In genomic region chr9:87255437-87256155, GRCh38 we compare ENCODE assay signal across 28 cellular contexts.
DNase-seq lines count a peak whose midpoint lies in the region; ATAC-seq, FAIRE-seq and TF ChIP-seq lines count a peak whose summit lies in the region.
"Had no signal": no experiment of that assay in that cellular context is flagged by ENCODE, and none has a peak within 500 bp of the region (broad histone marks: within the 10 kb centered on the region; RNA-seq: fewer than 3 reads in every experiment).

No MANE protein-coding gene starts in this region.

- no peak for DNase-seq in right lobe of liver
- DNase-seq in HepG2 (ENCODE audit: low spot score), result no peak
- DNase-seq in fibroblast of lung (ENCODE audit: low read depth in 2 of 2), result peak; percentile 25 to 44
- no peak for DNase-seq in mesothelial cell of epicardium (ENCODE audit: low spot score in 2 of 2, unreplicated experiment in 2 of 2)
- no peak for DNase-seq in aorta
- DNase-seq in OCI-LY7 (ENCODE audit: low spot score), result no peak
- DNase-seq: activated CD4-positive, alpha-beta memory T cell treated with anti-CD3 and anti-CD28 coated beads, Interleukin-2, amount 10 ng/mL, durations not matched to agents 7 days and 5 days; activated CD8-positive, alpha-beta memory T cell treated with anti-CD3 and anti-CD28 coated beads, Interleukin-2, amount 50 U/mL, for 48 hours; BE2C; cerebellar nuclear complex; DMS153; foreskin keratinocyte; heart right ventricle; left cardiac atrium; MG63; NCI-H1417; NCI-H2081; NCI-H2227 treated with DMSO at 0.1 percent for 48 hours; NCI-H526 treated with DMSO at 0.1 percent for 48 hours; spleen had no signal

- H3K79me2 ChIP-seq in HepG2 (ENCODE audit: insufficient read depth, low read length) (no peaks in the 10 kb centered on the region), fibroblast of lung (ENCODE audit: control insufficient read depth, insufficient read depth, low read length) (no peaks in the 10 kb centered on the region), OCI-LY7 (ENCODE audit: insufficient read depth, low read depth, low read length) (no peaks in the 10 kb centered on the region)

- no peaks in the 10 kb centered on the region for H3K27me3 Mint-ChIP-seq in mesothelial cell of epicardium (ENCODE audit: low read depth)
- H3K27me3 Mint-ChIP-seq: activated CD4-positive, alpha-beta memory T cell treated with anti-CD3 and anti-CD28 coated beads, Interleukin-2, amount 10 ng/mL, durations not matched to agents 7 days and 5 days had no signal

- no peak overlapping the region for H2AFZ ChIP-seq in HepG2 (ENCODE audit: low read length)
- H2AFZ ChIP-seq in fibroblast of lung (ENCODE audit: low read length), result peak overlapping the region; percentile 19
- H2AFZ ChIP-seq in OCI-LY7 (ENCODE audit: low read length), result no peak overlapping the region

- H3K4me1 Mint-ChIP-seq in mesothelial cell of epicardium, result peaks cover 16% of the 10 kb centered on the region
- H3K4me1 Mint-ChIP-seq: activated CD4-positive, alpha-beta memory T cell treated with anti-CD3 and anti-CD28 coated beads, Interleukin-2, amount 10 ng/mL, durations not matched to agents 7 days and 5 days; activated naive CD4-positive, alpha-beta T cell treated with anti-CD3 and anti-CD28 coated beads, Interleukin-2, amount 50 U/mL, for 24 hours had no signal

- H3K9me3 ChIP-seq in right lobe of liver (no peaks in the 10 kb centered on the region), HepG2 (ENCODE audit: low read length) (no peaks in the 10 kb centered on the region), fibroblast of lung (ENCODE audit: control insufficient read depth, insufficient read depth, low read depth, low read length) (no peaks in the 10 kb centered on the region), aorta (ENCODE audit: control insufficient read depth, low read length) (no peaks in the 10 kb centered on the region), OCI-LY7 (ENCODE audit: low read length) (no peaks in the 10 kb centered on the region)
- H3K9me3 ChIP-seq: BE2C, heart right ventricle, MG63, spleen had no signal

- POLR2A ChIA-PET in HepG2 (lab: Yijun Ruan, JAX) (no interaction called here), OCI-LY7 (lab: Charles Lee) (interaction anchor here (0.6 kb wide), 1 partner anchor 1301 kb away, joined by 6 read pairs; no protein-coding TSS in a partner anchor)

- H3K36me3 Mint-ChIP-seq in mesothelial cell of epicardium, result no peaks in the 10 kb centered on the region
- H3K36me3 Mint-ChIP-seq: activated naive CD4-positive, alpha-beta T cell treated with anti-CD3 and anti-CD28 coated beads, Interleukin-2, amount 50 U/mL, for 24 hours; type B pancreatic cell had no signal

- FAIRE-seq in HepG2 (lab: Jason Lieb, UNC), result no peak
- FAIRE-seq: A204.1, K562, TTC549 had no signal

- H3K4me1 ChIP-seq in right lobe of liver (no peaks in the 10 kb centered on the region), HepG2 (ENCODE audit: insufficient read depth, low read length) (no peaks in the 10 kb centered on the region), fibroblast of lung (ENCODE audit: control insufficient read depth, extremely low read depth, insufficient read depth, low read length) (peaks cover 5% of the 10 kb centered on the region), aorta (ENCODE audit: control insufficient read depth in 1 of 2, insufficient read depth in 2 of 2, low read length in 2 of 2) (peaks cover 0 to 3% of the 10 kb centered on the region in 2 donors), OCI-LY7 (ENCODE audit: insufficient read depth, low read length, poor library complexity, severe bottlenecking) (no peaks in the 10 kb centered on the region)
- H3K4me1 ChIP-seq: BE2C, spleen had no signal

- TF ChIP-seq EP300 in HepG2 (IDR thresholded peaks at IDR 0.05; ENCODE audit: low read depth in 2 of 2, low read length in 2 of 2) (no peak), HepG2 (CRISPR knock-in tag; IDR thresholded peaks at IDR 0.05; ENCODE audit: borderline replicate concordance) (no peak)

- intact Hi-C loops in right lobe of liver (cut with DNase I) (loop anchor here in 1 of 2 donors (10.0 kb wide), 1 partner anchor 59 kb away; no protein-coding TSS in a partner anchor), HepG2 (cut with micrococcal nuclease; ENCODE audit: unreplicated experiment) (no loop called here), aorta (cut with DNase I) (loop anchor here in 1 of 2 donors (10.0 kb wide), 1 partner anchor 59 kb away; no protein-coding TSS in a partner anchor), OCI-LY7 (cut with micrococcal nuclease; ENCODE audit: unreplicated experiment) (no loop called here)

- TF ChIP-seq RAD21 in HepG2 (CRISPR knock-in tag; IDR thresholded peaks at IDR 0.05), result no peak

- H3K36me3 ChIP-seq in right lobe of liver (no peaks in the 10 kb centered on the region), HepG2 (replicated peaks in 1 of 2; ENCODE audit: control insufficient read depth in 1 of 2, insufficient read depth in 2 of 2, low read length in 2 of 2) (no peaks in the 10 kb centered on the region), fibroblast of lung (ENCODE audit: control insufficient read depth, insufficient read depth, low read length) (no peaks in the 10 kb centered on the region), aorta (ENCODE audit: control insufficient read depth in 1 of 2, insufficient read depth in 2 of 2, low read length in 1 of 2) (no peaks in the 10 kb centered on the region), OCI-LY7 (ENCODE audit: insufficient read depth, low read length) (no peaks in the 10 kb centered on the region)
- H3K36me3 ChIP-seq: BE2C, heart right ventricle, MG63, spleen had no signal

- CTCF ChIA-PET in HepG2 (lab: Yijun Ruan, JAX; ENCODE audit: low intra/inter-chr PET ratio, low total read pairs), result no interaction called here
- CTCF ChIA-PET in OCI-LY7 (lab: Charles Lee; ENCODE audit: unreplicated experiment), result no interaction called here

- in situ Hi-C loops in HepG2 (cut with HindIII; ENCODE audit: extremely low pct_ligation_motif_present, low pct_unique_long_range_greater_than_20kb), result no loop called here

- H3K9ac ChIP-seq in HepG2 (ENCODE audit: insufficient read depth, low read depth, low read length), result no peak overlapping the region
- H3K9ac ChIP-seq in fibroblast of lung (ENCODE audit: insufficient read depth, low read length), result no peak overlapping the region

- H3K4me3 ChIP-seq in right lobe of liver, result no peak overlapping the region
- H3K4me3 ChIP-seq in HepG2 (replicated peaks in 1 of 3; ENCODE audit: insufficient read depth in 1 of 3, low read depth in 2 of 3, low read length in 3 of 3), result no peak overlapping the region
- H3K4me3 ChIP-seq in fibroblast of lung (replicated peaks in 1 of 4; ENCODE audit: control extremely low read depth in 1 of 4, insufficient read depth in 1 of 4, low read depth in 3 of 4, low read length in 4 of 4), result no peak overlapping the region
- no peak overlapping the region for H3K4me3 ChIP-seq in aorta (ENCODE audit: low read length in 2 of 2)
- no peak overlapping the region for H3K4me3 ChIP-seq in OCI-LY7 (ENCODE audit: low read depth, low read length, poor library complexity, severe bottlenecking)
- H3K4me3 ChIP-seq: heart right ventricle, K562, MG63, spleen had no signal

- H3K27me3 ChIP-seq in right lobe of liver (no peaks in the 10 kb centered on the region), HepG2 (ENCODE audit: control insufficient read depth in 1 of 2, insufficient read depth in 2 of 2, low read length in 2 of 2) (0 out of 5 replicates have a peak, but pooled peaks cover 0 to 1% of the 10 kb centered on the region in 2 experiments), fibroblast of lung (ENCODE audit: control insufficient read depth, insufficient read depth, low read length) (no peaks in the 10 kb centered on the region), aorta (ENCODE audit: control insufficient read depth in 1 of 2, insufficient read depth in 2 of 2, low read length in 1 of 2) (no peaks in the 10 kb centered on the region)
- H3K27me3 ChIP-seq: BE2C, foreskin keratinocyte, MG63, spleen had no signal

- no peak for TF ChIP-seq POLR2A in right lobe of liver (IDR thresholded peaks at IDR 0.05)
- TF ChIP-seq POLR2A in HepG2 (IDR thresholded peaks at IDR 0.05; ENCODE audit: insufficient read depth in 1 of 2, low read depth in 2 of 2, low read length in 2 of 2), result no peak

- no peaks in the 10 kb centered on the region for H3K9me3 Mint-ChIP-seq in mesothelial cell of epicardium
- H3K9me3 Mint-ChIP-seq: activated CD4-positive, alpha-beta memory T cell treated with anti-CD3 and anti-CD28 coated beads, Interleukin-2, amount 10 ng/mL, durations not matched to agents 7 days and 5 days; activated naive CD4-positive, alpha-beta T cell treated with anti-CD3 and anti-CD28 coated beads, Interleukin-2, amount 50 U/mL, for 24 hours had no signal

- H3K4me2 ChIP-seq in HepG2 (ENCODE audit: low read depth, low read length) (no peak overlapping the region), fibroblast of lung (ENCODE audit: extremely low read depth, insufficient read depth, low read length) (peak overlapping the region; percentile 32), OCI-LY7 (ENCODE audit: low read length) (no peak overlapping the region)

- BruUV-seq in HepG2 (replicated peaks; lab: Mats Ljungman, UMichigan) (no TSS peak), OCI-LY7 (replicated peaks; lab: Mats Ljungman, UMichigan) (no TSS peak)

- 34% methylated on average over 6 of the region's 11 CpGs for WGBS in right lobe of liver (ENCODE audit: insufficient coverage, low coverage, low lambda C conversion rate, missing lambda C conversion rate)
- WGBS in HepG2 (ENCODE audit: low lambda C conversion rate), result 10% methylated on average over 10 of the region's 11 CpGs
- 36 to 37% methylated on average over 11 of the region's 11 CpGs for WGBS in aorta, 2 donors

- ATAC-seq in right lobe of liver (peak; percentile 29 to 68 (median 46)), HepG2 (no peak), aorta (ENCODE audit: low FRiP score) (peak; percentile 35), GM21515 (IDR thresholded peaks at IDR 0.05; ENCODE audit: unreplicated experiment) (no peak), GM19463 (IDR thresholded peaks at IDR 0.05; ENCODE audit: unreplicated experiment) (no peak)
- ATAC-seq: foreskin keratinocyte, HCT116, K562 had no signal

- no peak for TF ChIP-seq CTCF in right lobe of liver (IDR thresholded peaks at IDR 0.05)
- TF ChIP-seq CTCF in HepG2 (CRISPR knock-in tag; IDR thresholded peaks at IDR 0.05), result no peak
- no peak for TF ChIP-seq CTCF in fibroblast of lung (conservative IDR thresholded peaks at IDR 0.05 in 1 of 2, IDR thresholded peaks at IDR 0.05 in 1 of 2; ENCODE audit: low read depth in 1 of 2, low read length in 2 of 2)
- no peak for TF ChIP-seq CTCF in mesothelial cell of epicardium (IDR thresholded peaks at IDR 0.05; ENCODE audit: unreplicated experiment)
- TF ChIP-seq CTCF in OCI-LY7 (conservative IDR thresholded peaks at IDR 0.05; ENCODE audit: low read length), result no peak

- no peaks in the 10 kb centered on the region for H3K9me2 ChIP-seq in OCI-LY7 (ENCODE audit: insufficient read depth, low read length)

- H4K20me1 ChIP-seq in HepG2 (ENCODE audit: insufficient read depth, low read length) (no peaks in the 10 kb centered on the region), fibroblast of lung (ENCODE audit: control insufficient read depth, extremely low read depth, insufficient read depth, low read length) (no peaks in the 10 kb centered on the region), OCI-LY7 (ENCODE audit: insufficient read depth, low read length) (no peaks in the 10 kb centered on the region)

- H3K4me3 Mint-ChIP-seq in mesothelial cell of epicardium, result no peak overlapping the region
- H3K4me3 Mint-ChIP-seq: activated CD4-positive, alpha-beta memory T cell treated with anti-CD3 and anti-CD28 coated beads, Interleukin-2, amount 10 ng/mL, durations not matched to agents 7 days and 5 days; activated naive CD4-positive, alpha-beta T cell treated with anti-CD3 and anti-CD28 coated beads, Interleukin-2, amount 50 U/mL, for 24 hours; type B pancreatic cell had no signal

- peak overlapping the region; percentile 39 for H3K27ac Mint-ChIP-seq in mesothelial cell of epicardium
- H3K27ac Mint-ChIP-seq: activated CD4-positive, alpha-beta memory T cell treated with anti-CD3 and anti-CD28 coated beads, Interleukin-2, amount 10 ng/mL, durations not matched to agents 7 days and 5 days; activated naive CD4-positive, alpha-beta T cell treated with anti-CD3 and anti-CD28 coated beads, Interleukin-2, amount 50 U/mL, for 24 hours; type B pancreatic cell had no signal

- H3K27ac ChIP-seq in right lobe of liver (peak overlapping the region in 1 of 3 donors; percentile 39), HepG2 (ENCODE audit: extremely low read length, insufficient read depth, low read length) (no peak overlapping the region), fibroblast of lung (ENCODE audit: insufficient read depth, low read length) (no peak overlapping the region), aorta (ENCODE audit: low read depth in 1 of 2, low read length in 2 of 2) (no peak overlapping the region), OCI-LY7 (ENCODE audit: low read depth, low read length, poor library complexity, severe bottlenecking) (no peak overlapping the region)
- H3K27ac ChIP-seq: foreskin keratinocyte, spleen had no signal

Comparison
In these comparisons a context has a peak if more than half of its experiments do, and no peak if none do; other contexts are left out.
1. ATAC-seq: peak in right lobe of liver (4 of 4) and aorta (single experiment); none in HepG2 (single experiment), GM21515 (single experiment) and GM19463 (single experiment).
2. DNase-seq: peak in fibroblast of lung (2 of 2); none in right lobe of liver (0 of 3), HepG2 (single experiment), mesothelial cell of epicardium (0 of 2), aorta (0 of 2) and OCI-LY7 (single experiment).